32 cellular contexts compared by ENCODE assay signal in the genomic region with DNA sequence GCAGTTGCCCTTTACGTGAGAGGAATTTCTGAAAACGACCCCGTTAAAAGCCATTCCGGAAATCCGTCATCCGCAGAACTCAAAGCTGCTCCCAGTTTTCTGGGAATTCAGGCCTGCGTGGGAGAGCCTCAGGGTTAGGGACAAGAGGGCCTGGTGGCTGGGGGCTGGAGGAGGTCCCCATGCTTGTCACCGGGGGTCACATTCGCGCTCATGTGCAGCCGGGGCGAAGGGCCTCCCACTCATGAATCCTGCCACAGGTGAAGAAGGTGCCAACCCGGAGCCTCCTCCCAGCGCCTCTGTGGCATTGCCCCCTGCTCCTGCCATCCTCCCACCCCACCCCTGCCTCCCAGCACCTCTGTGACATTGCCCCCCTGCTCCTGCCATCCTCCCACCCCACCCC.
"Had no signal": no experiment of that assay in that cellular context is flagged by ENCODE, and none has a peak within 500 bp of the region (broad histone marks: within the 10 kb centered on the region; RNA-seq: fewer than 3 reads in every experiment).

No MANE protein-coding gene starts in this region.

- H3K4me3 ChIP-seq: ascending aorta, colonic mucosa, dorsolateral prefrontal cortex had no signal

- H3K27me3 ChIP-seq: ascending aorta, brain microvascular endothelial cell, colonic mucosa had no signal

- H3K4me3 Mint-ChIP-seq: activated B cell treated with CpG ODN at 0.5 μM for 24 hours; activated CD4-positive, alpha-beta memory T cell treated with anti-CD3 and anti-CD28 coated beads for 36 hours; activated CD4-positive, alpha-beta T cell treated with anti-CD3 and anti-CD28 coated beads for 36 hours; activated CD4-positive, alpha-beta T cell treated with anti-CD3 and anti-CD28 coated beads, Interleukin-2, amount 10 ng/mL, durations not matched to agents 24 days and 14 days; activated CD8-positive, alpha-beta memory T cell treated with anti-CD3 and anti-CD28 coated beads, Interleukin-2, amount 10 ng/mL, durations not matched to agents 7 days and 5 days; activated CD8-positive, alpha-beta T cell treated with anti-CD3 and anti-CD28 coated beads, Interleukin-2, amount 10 ng/mL, durations not matched to agents 7 days and 5 days; activated naive CD4-positive, alpha-beta T cell treated with anti-CD3 and anti-CD28 coated beads, Interleukin-2, amount 10 ng/mL, durations not matched to agents 7 days and 5 days; activated naive CD8-positive, alpha-beta T cell treated with anti-CD3 and anti-CD28 coated beads, Interleukin-2, amount 10 ng/mL, durations not matched to agents 7 days and 5 days; activated T-helper 1 cell treated with anti-CD3 and anti-CD28 coated beads, Interleukin-12 subunit alpha, Interleukin-12 subunit beta, Interleukin-2, Interleukin-4 antibody, amounts not matched to agents 30 ng/mL and 10 ng/mL and 1 ng/mL, durations not matched to agents 14 hours and 24 hours and 36 hours; endodermal cell; T-helper 17 cell; T-helper 2 cell treated with Interferon-gamma antibody and Interleukin-4, amounts not matched to agents 5 μg/mL and 100 μg/mL, for 36 hours had no signal

- H3K36me3 ChIP-seq: ascending aorta, brain microvascular endothelial cell, colonic mucosa, WERI-Rb-1 had no signal

- H3K27ac ChIP-seq: brain microvascular endothelial cell, colonic mucosa, WERI-Rb-1 had no signal

- ATAC-seq: activated CD4-positive, alpha-beta T cell treated with anti-CD3 and anti-CD28 coated beads for 36 hours; activated CD4-positive, CD25-positive, alpha-beta regulatory T cell treated with anti-CD3 and anti-CD28 coated beads, Interleukin-2, amount 50 U/mL, for 24 hours; activated CD8-positive, alpha-beta memory T cell treated with anti-CD3 and anti-CD28 coated beads, Interleukin-2, amount 10 ng/mL, durations not matched to agents 7 days and 5 days; activated CD8-positive, alpha-beta T cell treated with anti-CD3 and anti-CD28 coated beads, Interleukin-2, amount 10 ng/mL, durations not matched to agents 7 days and 5 days; activated naive CD4-positive, alpha-beta T cell treated with anti-CD3 and anti-CD28 coated beads, Interleukin-2, amount 50 U/mL, for 72 hours; esophagus mucosa; T-helper 17 cell had no signal

- DNase-seq: activated B cell treated with CpG ODN at 0.5 μM for 24 hours; activated CD4-positive, alpha-beta memory T cell treated with anti-CD3 and anti-CD28 coated beads for 36 hours; activated CD4-positive, alpha-beta T cell treated with anti-CD3 and anti-CD28 coated beads for 36 hours; activated CD4-positive, alpha-beta T cell treated with anti-CD3 and anti-CD28 coated beads, Interleukin-2, amount 10 ng/mL, durations not matched to agents 24 days and 14 days; activated CD8-positive, alpha-beta memory T cell treated with anti-CD3 and anti-CD28 coated beads, Interleukin-2, amount 10 ng/mL, durations not matched to agents 7 days and 5 days; activated CD8-positive, alpha-beta memory T cell treated with anti-CD3 and anti-CD28 coated beads, Interleukin-2, amount 50 U/mL, for 4 hours; activated CD8-positive, alpha-beta T cell treated with anti-CD3 and anti-CD28 coated beads, Interleukin-2, amount 10 ng/mL, durations not matched to agents 7 days and 5 days; activated gamma-delta T cell; activated naive CD4-positive, alpha-beta T cell; activated naive CD4-positive, alpha-beta T cell treated with anti-CD3 and anti-CD28 coated beads, Interleukin-2, amount 10 ng/mL, durations not matched to agents 7 days and 5 days; activated naive CD8-positive, alpha-beta T cell treated with anti-CD3 and anti-CD28 coated beads, Interleukin-2, amount 10 ng/mL, durations not matched to agents 7 days and 5 days; activated T-cell treated with anti-CD3 and anti-CD28 coated beads, Interleukin-2, amount 50 U/mL, for 1 hour; activated T-cell treated with anti-CD3 and anti-CD28 coated beads, Interleukin-2, amount 50 U/mL, for 48 hours; brain microvascular endothelial cell; central memory CD4-positive, alpha-beta T cell; cerebellar nuclear complex; colonic mucosa; dorsolateral prefrontal cortex; effector memory CD4-positive, alpha-beta T cell; endodermal cell; foreskin fibroblast; head of caudate nucleus; T-helper 1 cell; T-helper 17 cell; T1000; WERI-Rb-1 had no signal

- H3K9me3 Mint-ChIP-seq: activated B cell treated with CpG ODN at 0.5 μM for 24 hours; activated CD4-positive, alpha-beta memory T cell treated with anti-CD3 and anti-CD28 coated beads for 36 hours; activated CD4-positive, alpha-beta T cell treated with anti-CD3 and anti-CD28 coated beads, Interleukin-2, amount 10 ng/mL, durations not matched to agents 24 days and 14 days; activated naive CD4-positive, alpha-beta T cell treated with anti-CD3 and anti-CD28 coated beads, Interleukin-2, amount 10 ng/mL, durations not matched to agents 7 days and 5 days; activated naive CD4-positive, alpha-beta T cell treated with anti-CD3 and anti-CD28 coated beads, Interleukin-2, amount 50 U/mL, for 72 hours; activated naive CD8-positive, alpha-beta T cell treated with anti-CD3 and anti-CD28 coated beads, Interleukin-2, amount 10 ng/mL, durations not matched to agents 7 days and 5 days; activated T-helper 1 cell treated with anti-CD3 and anti-CD28 coated beads, Interleukin-12 subunit alpha, Interleukin-12 subunit beta, Interleukin-2, Interleukin-4 antibody, amounts not matched to agents 30 ng/mL and 10 ng/mL and 1 ng/mL, durations not matched to agents 14 hours and 24 hours and 36 hours; endodermal cell; T-helper 2 cell treated with Interferon-gamma antibody and Interleukin-4, amounts not matched to agents 5 μg/mL and 100 μg/mL, for 36 hours had no signal

- H3K27ac Mint-ChIP-seq: activated B cell treated with CpG ODN at 0.5 μM for 24 hours; activated CD4-positive, alpha-beta memory T cell treated with anti-CD3 and anti-CD28 coated beads for 36 hours; activated CD4-positive, alpha-beta T cell treated with anti-CD3 and anti-CD28 coated beads for 36 hours; activated CD4-positive, alpha-beta T cell treated with anti-CD3 and anti-CD28 coated beads, Interleukin-2, amount 10 ng/mL, durations not matched to agents 24 days and 14 days; activated CD8-positive, alpha-beta memory T cell treated with anti-CD3 and anti-CD28 coated beads, Interleukin-2, amount 10 ng/mL, durations not matched to agents 7 days and 5 days; activated CD8-positive, alpha-beta T cell treated with anti-CD3 and anti-CD28 coated beads, Interleukin-2, amount 10 ng/mL, durations not matched to agents 7 days and 5 days; activated naive CD4-positive, alpha-beta T cell treated with anti-CD3 and anti-CD28 coated beads, Interleukin-2, amount 10 ng/mL, durations not matched to agents 7 days and 5 days; activated naive CD4-positive, alpha-beta T cell treated with anti-CD3 and anti-CD28 coated beads, Interleukin-2, amount 50 U/mL, for 72 hours; activated naive CD8-positive, alpha-beta T cell treated with anti-CD3 and anti-CD28 coated beads, Interleukin-2, amount 10 ng/mL, durations not matched to agents 7 days and 5 days; activated T-helper 1 cell treated with anti-CD3 and anti-CD28 coated beads, Interleukin-12 subunit alpha, Interleukin-12 subunit beta, Interleukin-2, Interleukin-4 antibody, amounts not matched to agents 30 ng/mL and 10 ng/mL and 1 ng/mL, durations not matched to agents 14 hours and 24 hours and 36 hours; endodermal cell; T-helper 17 cell; T-helper 2 cell treated with Interferon-gamma antibody and Interleukin-4, amounts not matched to agents 5 μg/mL and 100 μg/mL, for 36 hours had no signal

- H3K36me3 Mint-ChIP-seq: activated CD4-positive, alpha-beta memory T cell treated with anti-CD3 and anti-CD28 coated beads for 36 hours; activated CD8-positive, alpha-beta memory T cell treated with anti-CD3 and anti-CD28 coated beads, Interleukin-2, amount 10 ng/mL, durations not matched to agents 7 days and 5 days; activated naive CD4-positive, alpha-beta T cell treated with anti-CD3 and anti-CD28 coated beads, Interleukin-2, amount 10 ng/mL, durations not matched to agents 7 days and 5 days; activated naive CD4-positive, alpha-beta T cell treated with anti-CD3 and anti-CD28 coated beads, Interleukin-2, amount 50 U/mL, for 72 hours; activated naive CD8-positive, alpha-beta T cell treated with anti-CD3 and anti-CD28 coated beads, Interleukin-2, amount 10 ng/mL, durations not matched to agents 7 days and 5 days had no signal

- H3K4me1 Mint-ChIP-seq: activated CD4-positive, alpha-beta T cell treated with anti-CD3 and anti-CD28 coated beads for 36 hours; activated CD4-positive, alpha-beta T cell treated with anti-CD3 and anti-CD28 coated beads, Interleukin-2, amount 10 ng/mL, durations not matched to agents 24 days and 14 days; activated CD8-positive, alpha-beta memory T cell treated with anti-CD3 and anti-CD28 coated beads, Interleukin-2, amount 10 ng/mL, durations not matched to agents 7 days and 5 days; activated naive CD4-positive, alpha-beta T cell treated with anti-CD3 and anti-CD28 coated beads, Interleukin-2, amount 10 ng/mL, durations not matched to agents 7 days and 5 days; activated naive CD8-positive, alpha-beta T cell treated with anti-CD3 and anti-CD28 coated beads, Interleukin-2, amount 10 ng/mL, durations not matched to agents 7 days and 5 days; endodermal cell had no signal

- H3K9me3 ChIP-seq: ascending aorta, colonic mucosa had no signal
